ENCODE assay signal across 1 cellular context in the genomic region with DNA sequence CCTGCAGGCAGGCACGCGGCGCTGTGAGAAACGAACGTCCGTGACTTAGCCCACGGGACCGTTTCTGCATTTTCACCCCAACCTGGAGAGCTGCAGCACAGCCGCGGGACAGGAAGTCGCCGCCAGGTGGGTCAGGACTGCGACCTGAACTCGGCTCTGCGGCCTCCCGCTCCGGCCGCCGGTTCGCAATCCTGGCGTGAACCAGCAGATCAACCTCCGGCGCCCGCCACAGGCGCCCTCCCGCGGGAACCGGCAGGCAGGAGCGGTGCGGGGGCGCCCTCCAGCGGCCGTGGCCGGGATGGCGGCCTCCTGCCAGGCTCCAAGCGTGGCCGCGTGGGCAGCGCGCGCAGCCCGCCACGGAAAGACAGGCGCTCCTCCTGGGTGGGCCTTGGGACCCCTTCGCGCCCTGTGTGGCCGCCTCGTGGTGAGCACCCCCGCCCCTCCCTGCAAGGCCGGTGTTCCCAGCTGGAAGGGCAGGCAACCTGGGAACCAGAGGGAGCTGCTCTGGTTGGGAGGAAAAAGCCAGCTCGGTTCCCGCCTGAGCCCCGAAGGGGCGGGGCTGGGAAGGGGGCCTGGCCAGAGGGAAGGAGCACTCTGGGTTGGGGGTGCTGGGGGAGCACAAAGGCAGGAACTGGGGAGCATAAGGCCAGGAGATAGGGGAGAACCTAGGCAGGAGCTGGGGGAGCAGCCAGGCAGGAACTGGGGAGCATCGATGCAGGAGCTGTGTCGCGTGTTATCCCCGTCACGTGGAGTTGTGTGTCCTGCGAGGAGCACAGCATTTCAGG.
TF ChIP-seq lines count a peak whose summit lies in the region.

No MANE protein-coding gene starts in this region.

TF ChIP-seq in HepG2, 621 proteins besides CTCF, POLR2A, EP300 and RAD21 (continued from another document):
- peak; percentile 62 for TF ChIP-seq E2F1 (CRISPR knock-in tag; IDR thresholded peaks at IDR 0.05)
- peak; percentile 78; the same call in 1 of the 2 replicates for TF ChIP-seq ZNF430 (CRISPR knock-in tag; IDR thresholded peaks at IDR 0.05)
- peak; percentile 71 for TF ChIP-seq MXD4 (CRISPR knock-in tag; IDR thresholded peaks at IDR 0.05)
- TF ChIP-seq ZFP90 (CRISPR knock-in tag; IDR thresholded peaks at IDR 0.05; ENCODE audit: borderline replicate concordance), result peak; percentile 61; the same call in 1 of the 2 replicates
- TF ChIP-seq ZNF292 (CRISPR knock-in tag; IDR thresholded peaks at IDR 0.05; ENCODE audit: borderline replicate concordance, low read depth), result no peak
- TF ChIP-seq ARNTL (CRISPR knock-in tag; IDR thresholded peaks at IDR 0.05), result peak; percentile 76; the same call in 1 of the 2 replicates
- TF ChIP-seq RELA (CRISPR knock-in tag; IDR thresholded peaks at IDR 0.05), result no peak
- TF ChIP-seq ZNF737 (CRISPR knock-in tag; IDR thresholded peaks at IDR 0.05; ENCODE audit: borderline replicate concordance), result no peak
- TF ChIP-seq, protein P1, sequence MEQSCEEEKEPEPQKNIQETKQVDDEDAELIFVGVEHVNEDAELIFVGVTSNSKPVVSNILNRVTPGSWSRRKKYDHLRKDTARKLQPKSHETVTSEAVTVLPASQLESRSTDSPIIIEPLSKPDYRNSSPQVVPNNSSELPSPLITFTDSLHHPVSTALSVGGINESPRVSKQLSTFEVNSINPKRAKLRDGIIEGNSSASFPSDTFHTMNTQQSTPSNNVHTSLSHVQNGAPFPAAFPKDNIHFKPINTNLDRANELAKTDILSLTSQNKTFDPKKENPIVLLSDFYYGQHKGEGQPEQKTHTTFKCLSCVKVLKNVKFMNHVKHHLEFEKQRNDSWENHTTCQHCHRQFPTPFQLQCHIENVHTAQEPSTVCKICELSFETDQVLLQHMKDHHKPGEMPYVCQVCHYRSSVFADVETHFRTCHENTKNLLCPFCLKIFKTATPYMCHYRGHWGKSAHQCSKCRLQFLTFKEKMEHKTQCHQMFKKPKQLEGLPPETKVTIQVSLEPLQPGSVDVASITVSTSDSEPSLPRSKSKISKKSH (CRISPR knock-in tag; IDR thresholded peaks at IDR 0.05; ENCODE audit: borderline replicate concordance), result peak; percentile 75; the same call in 1 of the 2 replicates
- TF ChIP-seq ZZZ3 (CRISPR knock-in tag; IDR thresholded peaks at IDR 0.05; ENCODE audit: borderline replicate concordance), result no peak
- no peak for TF ChIP-seq SP2 (CRISPR knock-in tag; IDR thresholded peaks at IDR 0.05)
- TF ChIP-seq ZNF354B (CRISPR knock-in tag; IDR thresholded peaks at IDR 0.05), result 0 out of 2 replicates have a peak, but pooled peaks have one; percentile 86
- no peak for TF ChIP-seq TCF12 (IDR thresholded peaks at IDR 0.05)
- TF ChIP-seq TCF12 (CRISPR knock-in tag; IDR thresholded peaks at IDR 0.05), result peak; percentile 60; the same call in 1 of the 2 replicates
- peak; percentile 69 for TF ChIP-seq ZFX (CRISPR knock-in tag; IDR thresholded peaks at IDR 0.05; ENCODE audit: low read depth)
- no peak for TF ChIP-seq ATAD3A (CRISPR knock-in tag; IDR thresholded peaks at IDR 0.05)
- peak; percentile 83 for TF ChIP-seq REPIN1 (CRISPR knock-in tag; IDR thresholded peaks at IDR 0.05; ENCODE audit: borderline replicate concordance, low read depth)
- peak; percentile 77; the same call in 1 of the 2 replicates for TF ChIP-seq ZSCAN21 (CRISPR knock-in tag; IDR thresholded peaks at IDR 0.05; ENCODE audit: borderline replicate concordance)
- peak; percentile 72 for TF ChIP-seq RFXANK (CRISPR knock-in tag; IDR thresholded peaks at IDR 0.05)
- TF ChIP-seq, protein P2, sequence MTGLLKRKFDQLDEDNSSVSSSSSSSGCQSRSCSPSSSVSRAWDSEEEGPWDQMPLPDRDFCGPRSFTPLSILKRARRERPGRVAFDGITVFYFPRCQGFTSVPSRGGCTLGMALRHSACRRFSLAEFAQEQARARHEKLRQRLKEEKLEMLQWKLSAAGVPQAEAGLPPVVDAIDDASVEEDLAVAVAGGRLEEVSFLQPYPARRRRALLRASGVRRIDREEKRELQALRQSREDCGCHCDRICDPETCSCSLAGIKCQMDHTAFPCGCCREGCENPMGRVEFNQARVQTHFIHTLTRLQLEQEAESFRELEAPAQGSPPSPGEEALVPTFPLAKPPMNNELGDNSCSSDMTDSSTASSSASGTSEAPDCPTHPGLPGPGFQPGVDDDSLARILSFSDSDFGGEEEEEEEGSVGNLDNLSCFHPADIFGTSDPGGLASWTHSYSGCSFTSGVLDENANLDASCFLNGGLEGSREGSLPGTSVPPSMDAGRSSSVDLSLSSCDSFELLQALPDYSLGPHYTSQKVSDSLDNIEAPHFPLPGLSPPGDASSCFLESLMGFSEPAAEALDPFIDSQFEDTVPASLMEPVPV (CRISPR knock-in tag; IDR thresholded peaks at IDR 0.05), result no peak; the same call in 1 of the 2 replicates
- peak; percentile 67; the same call in 1 of the 2 replicates for TF ChIP-seq ZNF230 (CRISPR knock-in tag; IDR thresholded peaks at IDR 0.05)
- peak; percentile 93 for TF ChIP-seq KDM3A (CRISPR knock-in tag; IDR thresholded peaks at IDR 0.05; ENCODE audit: low read depth)
- TF ChIP-seq ZNF713 (CRISPR knock-in tag; IDR thresholded peaks at IDR 0.05), result 0 out of 2 replicates have a peak, but pooled peaks have one; percentile 7
- peak; percentile 29 for TF ChIP-seq TEAD3 (CRISPR knock-in tag; optimal IDR thresholded peaks at IDR 0.05; ENCODE audit: borderline replicate concordance)
- 0 out of 2 replicates have a peak, but pooled peaks have one; percentile 40 for TF ChIP-seq SP5 (CRISPR knock-in tag; IDR thresholded peaks at IDR 0.05; ENCODE audit: borderline replicate concordance, low read depth)
- TF ChIP-seq ZFP62 (CRISPR knock-in tag; IDR thresholded peaks at IDR 0.05), result no peak
- peak; percentile 86; the same call in 1 of the 2 replicates for TF ChIP-seq TOE1 (CRISPR knock-in tag; IDR thresholded peaks at IDR 0.05)
- no peak; the same call in 1 of the 2 replicates for TF ChIP-seq ZBTB7A (CRISPR knock-in tag; IDR thresholded peaks at IDR 0.05)
- TF ChIP-seq ZSCAN20 (CRISPR knock-in tag; IDR thresholded peaks at IDR 0.05; ENCODE audit: borderline replicate concordance), result peak; percentile 68; the same call in 1 of the 2 replicates
- TF ChIP-seq PHF5A (CRISPR knock-in tag; IDR thresholded peaks at IDR 0.05; ENCODE audit: low read depth, unreplicated experiment), result peak; percentile 29
- TF ChIP-seq SMARCC2 (IDR thresholded peaks at IDR 0.05), result no peak
- no peak for TF ChIP-seq FOSL1 (CRISPR knock-in tag; IDR thresholded peaks at IDR 0.05; ENCODE audit: borderline replicate concordance)
- TF ChIP-seq ZNF772 (CRISPR knock-in tag; IDR thresholded peaks at IDR 0.05), result peak; percentile 64; the same call in 1 of the 2 replicates
- peak; percentile 43; the same call in 1 of the 2 replicates for TF ChIP-seq KMT2A (CRISPR knock-in tag; IDR thresholded peaks at IDR 0.05)
- TF ChIP-seq, protein P3, sequence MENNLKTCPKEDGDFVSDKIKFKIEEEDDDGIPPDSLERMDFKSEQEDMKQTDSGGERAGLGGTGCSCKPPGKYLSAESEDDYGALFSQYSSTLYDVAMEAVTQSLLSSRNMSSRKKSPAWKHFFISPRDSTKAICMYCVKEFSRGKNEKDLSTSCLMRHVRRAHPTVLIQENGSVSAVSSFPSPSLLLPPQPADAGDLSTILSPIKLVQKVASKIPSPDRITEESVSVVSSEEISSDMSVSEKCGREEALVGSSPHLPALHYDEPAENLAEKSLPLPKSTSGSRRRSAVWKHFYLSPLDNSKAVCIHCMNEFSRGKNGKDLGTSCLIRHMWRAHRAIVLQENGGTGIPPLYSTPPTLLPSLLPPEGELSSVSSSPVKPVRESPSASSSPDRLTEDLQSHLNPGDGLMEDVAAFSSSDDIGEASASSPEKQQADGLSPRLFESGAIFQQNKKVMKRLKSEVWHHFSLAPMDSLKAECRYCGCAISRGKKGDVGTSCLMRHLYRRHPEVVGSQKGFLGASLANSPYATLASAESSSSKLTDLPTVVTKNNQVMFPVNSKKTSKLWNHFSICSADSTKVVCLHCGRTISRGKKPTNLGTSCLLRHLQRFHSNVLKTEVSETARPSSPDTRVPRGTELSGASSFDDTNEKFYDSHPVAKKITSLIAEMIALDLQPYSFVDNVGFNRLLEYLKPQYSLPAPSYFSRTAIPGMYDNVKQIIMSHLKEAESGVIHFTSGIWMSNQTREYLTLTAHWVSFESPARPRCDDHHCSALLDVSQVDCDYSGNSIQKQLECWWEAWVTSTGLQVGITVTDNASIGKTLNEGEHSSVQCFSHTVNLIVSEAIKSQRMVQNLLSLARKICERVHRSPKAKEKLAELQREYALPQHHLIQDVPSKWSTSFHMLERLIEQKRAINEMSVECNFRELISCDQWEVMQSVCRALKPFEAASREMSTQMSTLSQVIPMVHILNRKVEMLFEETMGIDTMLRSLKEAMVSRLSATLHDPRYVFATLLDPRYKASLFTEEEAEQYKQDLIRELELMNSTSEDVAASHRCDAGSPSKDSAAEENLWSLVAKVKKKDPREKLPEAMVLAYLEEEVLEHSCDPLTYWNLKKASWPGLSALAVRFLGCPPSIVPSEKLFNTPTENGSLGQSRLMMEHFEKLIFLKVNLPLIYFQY (CRISPR knock-in tag; IDR thresholded peaks at IDR 0.05; ENCODE audit: borderline replicate concordance), result 0 out of 2 replicates have a peak, but pooled peaks have one; percentile 41
- peak; percentile 50; the same call in 1 of the 2 replicates for TF ChIP-seq JUN (CRISPR knock-in tag; IDR thresholded peaks at IDR 0.05)
- peak; percentile 62 for TF ChIP-seq ZNF343 (CRISPR knock-in tag; IDR thresholded peaks at IDR 0.05)
- no peak; the same call in 1 of the 2 replicates for TF ChIP-seq MIER3 (CRISPR knock-in tag; IDR thresholded peaks at IDR 0.05; ENCODE audit: borderline replicate concordance)
- no peak for TF ChIP-seq ZNF75D (CRISPR knock-in tag; IDR thresholded peaks at IDR 0.05; ENCODE audit: borderline replicate concordance)
- TF ChIP-seq ZNF766 (CRISPR knock-in tag; IDR thresholded peaks at IDR 0.05; ENCODE audit: borderline replicate concordance), result 0 out of 2 replicates have a peak, but pooled peaks have one; percentile 45
TF ChIP-seq in HepG2: peak in this region for 267.
